Comparison of ENCODE assay signal across 8 cellular contexts in genomic region chr19:2168619-2169424, GRCh38. TPM values are rescaled to one million over a fixed set of nuclear protein-coding genes. Genes with fewer than 3 reads are reported as not detected.
A peak's percentile ranks its signal among the peaks of the same experiment; 100 is the strongest.
DNase-seq lines count a peak whose midpoint lies in the region; ATAC-seq and TF ChIP-seq lines count a peak whose summit lies in the region.

No MANE protein-coding gene starts in this region.

- DNase-seq in AG20443 (ENCODE audit: low spot score) (peak; percentile 95), SKM-1 (lab: John Stamatoyannopoulos, UW; ENCODE audit: unreplicated experiment) (peak; percentile 63), amniotic stem cell (lab: John Stamatoyannopoulos, UW) (peak; percentile 96), left cardiac atrium (peak; percentile 97), T-helper 9 cell (no peak)

- peak overlapping the region; percentile 45 for H3K4me3 ChIP-seq in rectal smooth muscle tissue (ENCODE audit: low read length)

- peak overlapping the region; percentile 79 for H3K27ac ChIP-seq in rectal smooth muscle tissue (ENCODE audit: low read depth, low read length)

- H3K4me1 ChIP-seq in rectal smooth muscle tissue (ENCODE audit: control insufficient read depth, insufficient read depth, low read length) = peaks cover 36% of the 10 kb centered on the region

- intact Hi-C loops in left cardiac atrium (cut with DNase I) = no loop called here

- TF ChIP-seq POLR2A in GM18951 (IDR thresholded peaks at IDR 0.05; ENCODE audit: extremely low read depth, insufficient read depth, insufficient read length) = peak; percentile 30

- H3K36me3 ChIP-seq in rectal smooth muscle tissue (ENCODE audit: control insufficient read depth, insufficient read depth, low read length) = no peaks in the 10 kb centered on the region

- in situ Hi-C loops in GM18951 (cut with MboI; ENCODE audit: low sequenced_read_pairs, unreplicated experiment) = no loop called here

- no peak overlapping the region for H3K9ac ChIP-seq in rectal smooth muscle tissue (ENCODE audit: low read length)

- no peaks in the 10 kb centered on the region for H3K27me3 ChIP-seq in rectal smooth muscle tissue (ENCODE audit: control insufficient read depth, insufficient read depth, low read length)

- ATAC-seq in HG03432 (IDR thresholded peaks at IDR 0.05; ENCODE audit: unreplicated experiment) (peak; percentile 51), left cardiac atrium (peak; percentile 86 to 90)

RNA-seq across cellular contexts. Expression of gene DOT1L, which starts 5.1 kb away (rescaled TPM):
- total RNA-seq in left cardiac atrium = 10 to 100 TPM in 1 of 2 donors, 1 to 10 TPM in 1; 9.8 to 16.2 TPM

RNA-seq across cellular contexts. Expression of gene AP3D1, which starts 17.5 kb away (rescaled TPM):
- total RNA-seq in left cardiac atrium = 100 to 1,000 TPM in 1 of 2 donors, 10 to 100 TPM in 1; 80.6 to 128 TPM
